In genomic region chr1:99766378-99766800, GRCh38 we compare ENCODE assay signal across 8 cellular contexts. TPM values are rescaled to one million over a fixed set of nuclear protein-coding genes. Genes with fewer than 3 reads are reported as not detected.
DNase-seq lines count a peak whose midpoint lies in the region; ATAC-seq and TF ChIP-seq lines count a peak whose summit lies in the region.

Gene FRRS1 (minus strand): TSS chr1:99766635. CDS start chr1:99748768, 17,867 bp downstream.

- no peaks in the 10 kb centered on the region for H3K9me3 ChIP-seq in DOHH2 (ENCODE audit: control insufficient read depth, insufficient read depth, low read length)

- H3K27me3 Mint-ChIP-seq in nephron (ENCODE audit: low read depth): no peaks in the 10 kb centered on the region

- peaks cover 29% of the 10 kb centered on the region for H3K4me1 Mint-ChIP-seq in nephron

- peak within 1 kb of the TSS; percentile 95 to 96 (median 95) for H3K27ac Mint-ChIP-seq in nephron

- peak within 1 kb of the TSS; percentile 81 for H3K4me2 ChIP-seq in DOHH2 (ENCODE audit: low read length)

- H3K4me3 Mint-ChIP-seq in nephron: peak within 1 kb of the TSS; percentile 80 to 89 (median 83)

- no peak within 1 kb of the TSS for H3K27ac ChIP-seq in DOHH2 (ENCODE audit: low read depth, low read length)

- no peaks in the 10 kb centered on the region for H3K27me3 ChIP-seq in DOHH2 (ENCODE audit: control insufficient read depth, low read length)

- peaks cover 17% of the 10 kb centered on the region for H3K4me1 ChIP-seq in DOHH2 (ENCODE audit: control insufficient read depth, low read length)

- H3F3A ChIP-seq in DOHH2 (ENCODE audit: control insufficient read depth, insufficient read depth): no peaks in the 10 kb centered on the region

- DNase-seq in NCI-H748 treated with DMSO at 0.1 percent for 48 hours (lab: John Stamatoyannopoulos, UW): peak; percentile 52
- peak; percentile 2 for DNase-seq in activated T-cell treated with anti-CD3 and anti-CD28 coated beads for 1 hour (ENCODE audit: low read depth)
- DNase-seq in fibroblast of villous mesenchyme (ENCODE audit: low read depth): peak; percentile 75
- no peak for DNase-seq in cerebellum (ENCODE audit: low spot score)

- peak within 1 kb of the TSS; percentile 89 for H3K4me3 ChIP-seq in DOHH2 (ENCODE audit: low read length)
- peak within 1 kb of the TSS; percentile 70 for H3K4me3 ChIP-seq in fibroblast of villous mesenchyme (ENCODE audit: low read depth, low read length)

- no peaks in the 10 kb centered on the region for H3K9me3 Mint-ChIP-seq in nephron

- peak; percentile 16 for TF ChIP-seq CTCF in DOHH2 (IDR thresholded peaks at IDR 0.05; ENCODE audit: low read depth, low read length, poor library complexity, severe bottlenecking)
- no peak for TF ChIP-seq CTCF in fibroblast of villous mesenchyme (IDR thresholded peaks at IDR 0.05; ENCODE audit: insufficient read depth, low read depth, low read length)
- no peak for TF ChIP-seq CTCF in nephron (IDR thresholded peaks at IDR 0.05; ENCODE audit: unreplicated experiment in 3 of 3)

- no peaks in the 10 kb centered on the region for H3K36me3 ChIP-seq in DOHH2 (ENCODE audit: control insufficient read depth, low read length)

- H3K79me2 ChIP-seq in DOHH2 (ENCODE audit: control insufficient read depth, low read length): no peaks in the 10 kb centered on the region

- no peaks in the 10 kb centered on the region for H3K36me3 Mint-ChIP-seq in nephron (ENCODE audit: low read depth)

- H3K9me2 ChIP-seq in DOHH2 (replicated peaks; ENCODE audit: control insufficient read depth, low read length): no peaks in the 10 kb centered on the region

- no peaks in the 10 kb centered on the region for H4K20me1 ChIP-seq in DOHH2 (ENCODE audit: control insufficient read depth, insufficient read depth, low read depth, low read length)

- ATAC-seq in GM19463 (IDR thresholded peaks at IDR 0.05; ENCODE audit: unreplicated experiment): peak; percentile 95
- ATAC-seq in HG03521 (IDR thresholded peaks at IDR 0.05; ENCODE audit: unreplicated experiment): peak; percentile 90

RNA-seq across cellular contexts. Expression of gene FRRS1, which starts in this region (rescaled TPM):
- 17.7 and 20.7 TPM in 2 replicates for total RNA-seq in fibroblast of villous mesenchyme
- 1.9 TPM for total RNA-seq in cerebellum
